2 cellular contexts compared by ENCODE assay signal in genomic region chr1:236010443-236010842, GRCh38.
TF ChIP-seq lines count a peak whose summit lies in the region.

No MANE protein-coding gene starts in this region.

TF ChIP-seq in A549, 52 proteins besides CTCF, POLR2A, EP300 and RAD21:
- no peak for TF ChIP-seq CBX8 (IDR thresholded peaks at IDR 0.05)
- TF ChIP-seq TFCP2L1 (CRISPR knock-in tag; IDR thresholded peaks at IDR 0.05): no peak
- TF ChIP-seq PBX3 (IDR thresholded peaks at IDR 0.05): no peak

TF ChIP-seq in GM12878, 131 proteins besides CTCF, POLR2A, EP300 and RAD21:
- TF ChIP-seq TBL1XR1 (IDR thresholded peaks at IDR 0.05; ENCODE audit: low read depth, low read length): no peak
- 0 out of 2 replicates have a peak, but pooled peaks have one; percentile 27 for TF ChIP-seq ZBTB40 (IDR thresholded peaks at IDR 0.05; ENCODE audit: borderline replicate concordance)
